In the genomic region with DNA sequence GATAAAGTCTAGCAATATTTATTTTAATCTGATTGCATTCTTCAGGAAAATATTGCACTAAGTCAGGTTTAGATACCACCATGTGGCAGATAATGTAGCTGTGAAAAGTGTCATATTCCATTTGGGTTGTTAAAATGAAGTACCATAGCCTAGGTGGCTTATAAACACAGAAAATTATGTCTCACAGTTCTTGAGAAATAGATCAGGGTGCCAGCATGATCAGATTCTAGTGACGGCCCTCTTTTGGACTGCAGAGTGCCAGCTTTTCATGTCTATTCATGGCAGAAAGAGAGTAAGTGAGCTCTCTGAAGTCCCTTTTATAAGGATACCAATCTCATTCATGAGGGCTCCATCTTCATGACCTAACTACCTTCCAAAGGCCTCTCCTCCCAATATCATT, we compare ENCODE assay signal across 11 cellular contexts. TPM values are rescaled to one million over a fixed set of nuclear protein-coding genes. Genes with fewer than 3 reads are reported as not detected.
"Had no signal": no experiment of that assay in that cellular context is flagged by ENCODE, and none has a peak within 500 bp of the region (broad histone marks: within the 10 kb centered on the region; RNA-seq: fewer than 3 reads in every experiment).

No MANE protein-coding gene starts in this region.

- H3K27ac Mint-ChIP-seq: HFFc6, IgD-negative memory B cell had no signal

- H3K36me3 ChIP-seq: HAP-1 had no signal

- ATAC-seq: HCT116, HepG2 had no signal

- H3K4me3 Mint-ChIP-seq: HFFc6, IgD-negative memory B cell had no signal

- H3K9ac ChIP-seq: GM23248 had no signal

- H3K9me3 ChIP-seq: HAP-1 had no signal

- H3K4me1 Mint-ChIP-seq: IgD-negative memory B cell had no signal

- H3K4me1 ChIP-seq: HAP-1 had no signal

- H3K27ac ChIP-seq: GM23248, HL-60 had no signal

- H3K36me3 Mint-ChIP-seq: IgD-negative memory B cell had no signal

- H3K4me3 ChIP-seq: GM23248, HAP-1 had no signal

- H2AFZ ChIP-seq: GM23248 had no signal

- DNase-seq: GM23248, GOT3, H7, HFFc6, KBM-7 had no signal

RNA-seq across cellular contexts. Expression of a gene that starts 5.5 kb away (rescaled TPM):
- total RNA-seq: GM23248, H4, HFFc6 had no signal
- polyA plus RNA-seq: GM23248, IgD-negative memory B cell had no signal
